In the genomic region with DNA sequence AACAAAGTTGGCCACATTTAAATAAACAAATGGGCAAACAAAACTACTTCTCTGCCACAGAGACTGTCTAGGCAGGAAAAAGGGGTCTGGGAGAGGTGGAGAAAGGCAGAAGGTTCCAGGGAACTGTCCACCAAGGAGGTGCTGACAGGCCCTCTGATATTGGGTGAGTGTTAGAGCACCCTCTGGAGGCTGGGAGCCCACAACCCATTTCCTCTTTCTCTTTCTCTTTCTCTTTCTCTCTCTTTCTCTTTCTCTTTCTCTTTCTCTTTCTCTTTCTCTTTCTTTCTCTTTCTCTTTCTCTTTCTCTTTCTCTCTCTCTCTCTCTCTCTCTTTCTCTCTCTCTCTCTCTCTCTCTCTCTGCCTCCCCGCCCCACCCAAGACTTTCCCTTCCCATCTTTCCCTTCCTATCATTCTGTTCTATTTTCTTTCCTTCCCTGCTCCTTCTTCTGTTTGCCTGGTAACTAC, we compare ENCODE assay signal across 1 cellular context.
A peak's percentile ranks its signal among the peaks of the same experiment; 100 is the strongest.
TF ChIP-seq lines count a peak whose summit lies in the region.

No MANE protein-coding gene starts in this region.

TF ChIP-seq in HepG2, 621 proteins besides CTCF, POLR2A, EP300 and RAD21 (continued from another document):
- TF ChIP-seq, protein P1, sequence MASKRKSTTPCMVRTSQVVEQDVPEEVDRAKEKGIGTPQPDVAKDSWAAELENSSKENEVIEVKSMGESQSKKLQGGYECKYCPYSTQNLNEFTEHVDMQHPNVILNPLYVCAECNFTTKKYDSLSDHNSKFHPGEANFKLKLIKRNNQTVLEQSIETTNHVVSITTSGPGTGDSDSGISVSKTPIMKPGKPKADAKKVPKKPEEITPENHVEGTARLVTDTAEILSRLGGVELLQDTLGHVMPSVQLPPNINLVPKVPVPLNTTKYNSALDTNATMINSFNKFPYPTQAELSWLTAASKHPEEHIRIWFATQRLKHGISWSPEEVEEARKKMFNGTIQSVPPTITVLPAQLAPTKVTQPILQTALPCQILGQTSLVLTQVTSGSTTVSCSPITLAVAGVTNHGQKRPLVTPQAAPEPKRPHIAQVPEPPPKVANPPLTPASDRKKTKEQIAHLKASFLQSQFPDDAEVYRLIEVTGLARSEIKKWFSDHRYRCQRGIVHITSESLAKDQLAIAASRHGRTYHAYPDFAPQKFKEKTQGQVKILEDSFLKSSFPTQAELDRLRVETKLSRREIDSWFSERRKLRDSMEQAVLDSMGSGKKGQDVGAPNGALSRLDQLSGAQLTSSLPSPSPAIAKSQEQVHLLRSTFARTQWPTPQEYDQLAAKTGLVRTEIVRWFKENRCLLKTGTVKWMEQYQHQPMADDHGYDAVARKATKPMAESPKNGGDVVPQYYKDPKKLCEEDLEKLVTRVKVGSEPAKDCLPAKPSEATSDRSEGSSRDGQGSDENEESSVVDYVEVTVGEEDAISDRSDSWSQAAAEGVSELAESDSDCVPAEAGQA (IDR thresholded peaks at IDR 0.05; ENCODE audit: low read depth), result no peak
- TF ChIP-seq, protein P1 (CRISPR knock-in tag; IDR thresholded peaks at IDR 0.05; ENCODE audit: borderline replicate concordance), result 0 out of 2 replicates have a peak, but pooled peaks have one; percentile 56
- no peak for TF ChIP-seq MYC (CRISPR knock-in tag; IDR thresholded peaks at IDR 0.05; ENCODE audit: borderline replicate concordance)
- TF ChIP-seq POLR2AphosphoS5 (IDR thresholded peaks at IDR 0.05; ENCODE audit: low read depth, low read length), result no peak
- TF ChIP-seq BRCA1 (CRISPR knock-in tag; IDR thresholded peaks at IDR 0.05), result 0 out of 2 replicates have a peak, but pooled peaks have one; percentile 34
- TF ChIP-seq SMARCC2 (IDR thresholded peaks at IDR 0.05), result no peak
- TF ChIP-seq ZSCAN9 (CRISPR knock-in tag; IDR thresholded peaks at IDR 0.05; ENCODE audit: borderline replicate concordance), result peak; percentile 74
- TF ChIP-seq HIC2 (CRISPR knock-in tag; IDR thresholded peaks at IDR 0.05; ENCODE audit: low read depth), result no peak
TF ChIP-seq in HepG2: peak in this region for 93.
